11 cellular contexts compared by ENCODE assay signal in the genomic region with DNA sequence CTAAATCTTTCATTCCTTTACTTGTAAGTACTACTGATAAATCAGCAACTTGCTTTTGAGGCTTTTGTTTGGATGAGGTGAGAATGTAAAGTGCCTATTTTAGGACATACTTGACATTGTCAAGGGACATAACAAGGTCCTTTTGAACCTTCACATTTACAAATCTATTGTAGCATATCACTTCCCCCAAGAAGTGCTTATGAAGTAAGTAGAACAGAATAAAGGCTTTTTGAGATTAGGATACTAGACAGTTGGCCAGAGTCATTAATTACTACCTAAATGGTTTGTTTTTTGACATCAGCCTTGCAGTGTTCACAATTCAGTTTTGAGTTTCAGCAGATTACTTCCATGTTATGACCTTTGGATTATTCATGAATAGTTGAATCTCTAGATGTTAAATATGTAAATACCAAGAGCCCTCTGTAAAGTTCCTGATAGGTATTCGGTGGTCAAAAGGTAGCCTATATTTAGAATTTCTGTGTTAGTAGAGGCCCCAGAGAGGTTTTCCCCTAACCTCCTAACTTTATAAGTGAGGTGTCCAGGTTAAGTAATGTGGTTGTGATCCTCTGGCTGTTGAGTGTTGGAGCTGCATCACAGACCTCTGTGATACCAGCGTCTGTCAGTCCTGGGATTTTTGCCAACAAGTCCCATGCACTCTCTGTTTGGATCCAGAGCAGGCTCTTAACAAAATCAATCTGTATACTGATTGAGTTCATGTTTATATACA.
DNase-seq lines count a peak whose midpoint lies in the region; TF ChIP-seq lines count a peak whose summit lies in the region.
"Had no signal": no experiment of that assay in that cellular context is flagged by ENCODE, and none has a peak within 500 bp of the region (broad histone marks: within the 10 kb centered on the region; RNA-seq: fewer than 3 reads in every experiment).

No MANE protein-coding gene starts in this region.

- peaks cover 12% of the 10 kb centered on the region for H3K36me3 Mint-ChIP-seq in activated naive CD4-positive, alpha-beta T cell treated with anti-CD3 and anti-CD28 coated beads, Interleukin-2, amount 10 ng/mL, durations not matched to agents 7 days and 5 days

- TF ChIP-seq POLR2A in adrenal gland (IDR thresholded peaks at IDR 0.05), result no peak

- peak; percentile 44 for DNase-seq in AG08395 (ENCODE audit: low spot score)
- DNase-seq in HCEC 1CT, result peak; percentile 57
- DNase-seq in adrenal gland, result peak; percentile 44 to 82 (median 61)
- DNase-seq in right atrium auricular region (ENCODE audit: low spot score), result no peak
- no peak for DNase-seq in stimulated activated CD4-positive, alpha-beta T cell treated with anti-CD3 and anti-CD28 coated beads, Interleukin-15, amount 100 ng/mL, for 24 hours
- no peak for DNase-seq in activated naive CD4-positive, alpha-beta T cell treated with anti-CD3 and anti-CD28 coated beads, Interleukin-2, amount 10 ng/mL, durations not matched to agents 7 days and 5 days
- DNase-seq in stimulated activated naive CD4-positive, alpha-beta T cell (lab: John Stamatoyannopoulos, UW), result no peak
- no peak for DNase-seq in kidney glomerular epithelial cell (lab: John Stamatoyannopoulos, UW)
- DNase-seq: NCI-H2029 had no signal

- H3K9me3 Mint-ChIP-seq in activated naive CD4-positive, alpha-beta T cell treated with anti-CD3 and anti-CD28 coated beads, Interleukin-2, amount 10 ng/mL, durations not matched to agents 7 days and 5 days, result peaks cover 21% of the 10 kb centered on the region

- CTCF ChIA-PET in activated naive CD4-positive, alpha-beta T cell treated with anti-CD3 and anti-CD28 coated beads, Interleukin-2, amount 10 ng/mL, durations not matched to agents 7 days and 5 days (lab: Charles Lee), result no interaction called here

- H3K9me3 ChIP-seq in adrenal gland (replicated peaks in 1 of 3) (no peaks in the 10 kb centered on the region), right atrium auricular region (no peaks in the 10 kb centered on the region)

- H3K36me3 ChIP-seq in adrenal gland (replicated peaks in 1 of 2) (no peaks in the 10 kb centered on the region), right atrium auricular region (peaks cover 1% of the 10 kb centered on the region)

- H3K4me1 ChIP-seq in adrenal gland (replicated peaks in 1 of 2) (peaks cover 24 to 35% of the 10 kb centered on the region in 2 donors), right atrium auricular region (peaks cover 0 to 35% of the 10 kb centered on the region in 2 donors)

- no peaks in the 10 kb centered on the region for H3K27me3 Mint-ChIP-seq in activated naive CD4-positive, alpha-beta T cell treated with anti-CD3 and anti-CD28 coated beads, Interleukin-2, amount 10 ng/mL, durations not matched to agents 7 days and 5 days

- H3K4me3 ChIP-seq in adrenal gland (no peak overlapping the region), right atrium auricular region (no peak overlapping the region)
- H3K4me3 ChIP-seq: suprapubic skin had no signal

- no peak overlapping the region for H3K27ac ChIP-seq in adrenal gland
- H3K27ac ChIP-seq in right atrium auricular region, result peak overlapping the region; percentile 21 to 37
- H3K27ac ChIP-seq: suprapubic skin had no signal

- H3K4me1 Mint-ChIP-seq in activated naive CD4-positive, alpha-beta T cell treated with anti-CD3 and anti-CD28 coated beads, Interleukin-2, amount 10 ng/mL, durations not matched to agents 7 days and 5 days, result no peaks in the 10 kb centered on the region

- H3K27ac Mint-ChIP-seq in activated naive CD4-positive, alpha-beta T cell treated with anti-CD3 and anti-CD28 coated beads, Interleukin-2, amount 10 ng/mL, durations not matched to agents 7 days and 5 days, result no peak overlapping the region
- H3K27ac Mint-ChIP-seq: CD14-positive monocyte had no signal

- no peak overlapping the region for H3K4me3 Mint-ChIP-seq in activated naive CD4-positive, alpha-beta T cell treated with anti-CD3 and anti-CD28 coated beads, Interleukin-2, amount 10 ng/mL, durations not matched to agents 7 days and 5 days

- H3K27me3 ChIP-seq in adrenal gland (no peaks in the 10 kb centered on the region), right atrium auricular region (no peaks in the 10 kb centered on the region)
- H3K27me3 ChIP-seq: suprapubic skin had no signal

- 52 to 60% (median 55%) methylated on average over 2 of the region's 2 CpGs for WGBS in adrenal gland, 4 donors

- intact Hi-C loops in adrenal gland (cut with DNase I), result no loop called here

- no peak for TF ChIP-seq CTCF in adrenal gland (IDR thresholded peaks at IDR 0.05)
- no peak for TF ChIP-seq CTCF in right atrium auricular region (IDR thresholded peaks at IDR 0.05)

Comparison
In these comparisons a context has a peak if more than half of its experiments do, and no peak if none do; other contexts are left out.
1. DNase-seq: peak in AG08395 (single experiment), HCEC 1CT (single experiment) and adrenal gland (7 of 7); none in right atrium auricular region (single experiment), stimulated activated CD4-positive, alpha-beta T cell treated with anti-CD3 and anti-CD28 coated beads, Interleukin-15, amount 100 ng/mL, for 24 hours (single experiment), activated naive CD4-positive, alpha-beta T cell treated with anti-CD3 and anti-CD28 coated beads, Interleukin-2, amount 10 ng/mL, durations not matched to agents 7 days and 5 days (single experiment), stimulated activated naive CD4-positive, alpha-beta T cell (0 of 6) and kidney glomerular epithelial cell (single experiment).
2. H3K27ac ChIP-seq: peak in right atrium auricular region (2 of 2); none in adrenal gland (0 of 5).